Comparison of ENCODE assay signal across 8 cellular contexts in the genomic region with DNA sequence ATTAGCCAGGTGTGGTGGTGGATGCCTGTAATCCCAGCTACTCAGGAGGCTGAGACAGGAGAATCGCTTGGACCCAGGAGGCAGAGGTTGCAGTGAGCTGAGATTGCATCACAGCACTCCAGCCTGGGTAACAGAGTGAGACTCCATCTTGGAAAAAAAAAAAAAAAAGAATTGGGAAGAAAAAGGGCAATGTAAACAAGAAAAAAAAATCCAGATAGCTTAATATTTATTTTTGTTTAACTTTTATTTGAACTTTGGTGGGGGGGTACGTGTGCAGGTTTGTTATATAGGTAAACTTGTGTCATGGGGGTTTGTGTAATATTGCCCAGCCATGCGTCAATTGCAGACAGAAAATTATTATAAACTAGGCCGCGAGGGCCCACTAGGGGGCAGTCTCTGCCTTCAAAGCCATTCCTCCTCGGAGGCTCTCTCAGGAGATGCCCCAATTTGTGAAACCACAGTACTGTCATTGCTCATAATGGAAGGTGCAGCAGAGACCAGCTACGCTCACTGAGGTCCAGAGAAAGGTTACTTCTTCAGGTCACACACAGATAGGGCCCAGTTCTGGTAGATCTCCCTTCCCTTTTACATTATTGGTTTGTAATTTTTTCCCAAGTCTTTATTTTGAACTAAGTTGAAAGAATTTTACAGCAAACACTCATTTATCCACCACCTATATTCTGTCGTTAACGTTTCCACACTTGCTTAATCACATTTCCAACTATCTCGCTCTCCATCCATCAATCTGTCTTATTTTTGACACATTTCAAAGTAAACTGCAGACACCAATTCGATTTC.
DNase-seq lines count a peak whose midpoint lies in the region; ATAC-seq, FAIRE-seq and TF ChIP-seq lines count a peak whose summit lies in the region.

No MANE protein-coding gene starts in this region.

- BruUV-seq in GM12878 (replicated peaks; lab: Mats Ljungman, UMichigan), result TSS peak; percentile 29

- H4K20me1 ChIP-seq in GM12878 (ENCODE audit: control insufficient read depth, insufficient read depth), result peaks cover 3% of the 10 kb centered on the region; the same call in 1 of the 2 replicates

- peak; percentile 77 for TF ChIP-seq RAD21 in GM12878 (IDR thresholded peaks at IDR 0.05; ENCODE audit: insufficient read depth, low read depth, low read length)

- H3K79me2 ChIP-seq in GM12878 (ENCODE audit: control insufficient read depth, insufficient read depth, low read length), result no peaks in the 10 kb centered on the region

- SMC1A ChIA-PET in GM12878 (lab: Charles Lee; ENCODE audit: uncharacterized antibody, unreplicated experiment), result interaction anchor here (0.9 to 3.7 kb wide), 5 partner anchors 18 to 463 kb away, joined by 3 to 13 read pairs (median 3); no protein-coding TSS in a partner anchor

- no peak for TF ChIP-seq EP300 in GM12878 (IDR thresholded peaks at IDR 0.05; ENCODE audit: borderline replicate concordance in 1 of 2, control insufficient read depth in 1 of 2, low read depth in 2 of 2, low read length in 2 of 2)

- H3K9me3 ChIP-seq in CD8-positive, alpha-beta T cell (ENCODE audit: low read length), result no peaks in the 10 kb centered on the region
- no peaks in the 10 kb centered on the region for H3K9me3 ChIP-seq in GM12878 (replicated peaks; ENCODE audit: control insufficient read depth, insufficient read depth, low read length)

- in situ Hi-C loops in GM12878 (cut with MboI), result loop anchor here (5.0 kb wide), 2 partner anchors 210 to 465 kb away; no protein-coding TSS in a partner anchor

- TF ChIP-seq POLR2A in GM12878 (IDR thresholded peaks at IDR 0.05; ENCODE audit: low read depth, low read length), result no peak

- no peaks in the 10 kb centered on the region for H3K4me1 ChIP-seq in CD8-positive, alpha-beta T cell (ENCODE audit: insufficient read depth, low read length)
- no peaks in the 10 kb centered on the region for H3K4me1 ChIP-seq in GM12878 (ENCODE audit: control insufficient read depth, insufficient read depth, low read length)

- H3K9me3 Mint-ChIP-seq in CD8-positive, alpha-beta T cell, result no peaks in the 10 kb centered on the region
- H3K9me3 Mint-ChIP-seq in immature natural killer cell, result no peaks in the 10 kb centered on the region

- H2AFZ ChIP-seq in GM12878 (ENCODE audit: control insufficient read depth, low read depth, low read length), result no peak overlapping the region

- H3K4me3 Mint-ChIP-seq in CD8-positive, alpha-beta T cell, result no peak overlapping the region
- no peak overlapping the region for H3K4me3 Mint-ChIP-seq in immature natural killer cell

- FAIRE-seq in TTC549 (lab: Jason Lieb, UNC) (peak; percentile 28), GM12878 (lab: Jason Lieb, UNC) (peak; percentile 86)

- WGBS in GM12878 (ENCODE audit: insufficient coverage, insufficient replicate concordance, low lambda C conversion rate, missing lambda C conversion rate), result 37% methylated on average over 11 of the region's 11 CpGs

- H3K9ac ChIP-seq in GM12878 (ENCODE audit: control insufficient read depth, insufficient read depth, low read length), result no peak overlapping the region

- no peak overlapping the region for H3K4me2 ChIP-seq in GM12878 (ENCODE audit: control insufficient read depth, insufficient read depth)

- peaks cover 54% of the 10 kb centered on the region for H3K36me3 Mint-ChIP-seq in CD8-positive, alpha-beta T cell
- H3K36me3 Mint-ChIP-seq in immature natural killer cell, result peaks cover 10 to 18% (median 16%) of the 10 kb centered on the region in 3 donors

- RAD21 ChIA-PET in GM12878 (lab: Charles Lee; ENCODE audit: unreplicated experiment), result interaction anchor here (0.7 to 1.6 kb wide), 5 partner anchors 29 to 463 kb away, joined by 3 to 12 read pairs (median 4); no protein-coding TSS in a partner anchor

- TF ChIP-seq CTCF in CD8-positive, alpha-beta T cell (IDR thresholded peaks at IDR 0.05), result peak; percentile 67
- TF ChIP-seq CTCF in GM12878 (IDR thresholded peaks at IDR 0.05 in 2 of 3, conservative IDR thresholded peaks at IDR 0.05 in 1 of 3; ENCODE audit: control insufficient read depth in 2 of 3, extremely low read depth in 1 of 3, insufficient read depth in 1 of 3, low read depth in 3 of 3, low read length in 3 of 3), result peak; percentile 64 to 80 (median 72)

- intact Hi-C loops in CD8-positive, alpha-beta T cell (cut with DNase I, micrococcal nuclease), result loop anchor here (1.0 to 5.0 kb wide), 4 partner anchors 140 to 475 kb away; no protein-coding TSS in a partner anchor
- intact Hi-C loops in GM12878 (cut with micrococcal nuclease; ENCODE audit: unreplicated experiment), result loop anchor here (2.0 to 5.0 kb wide), 2 partner anchors 210 to 463 kb away; no protein-coding TSS in a partner anchor

- DNase-seq in CD8-positive, alpha-beta T cell, result peak; percentile 53 to 83 (median 70)
- DNase-seq in NCI-H1694 treated with DMSO at 0.1 percent for 48 hours (lab: John Stamatoyannopoulos, UW), result peak; percentile 2
- DNase-seq in GM12878 (ENCODE audit: low read depth, low spot score), result peak; percentile 45
- DNase-seq in immature natural killer cell, result peak; percentile 65 to 79 (median 72)
- peak; percentile 36 to 73 for DNase-seq in stimulated activated CD4-positive, alpha-beta T cell treated with anti-CD3 and anti-CD28 coated beads, Interleukin-1b, Interleukin-23, amount 100 ng/mL, for 1 hour (ENCODE audit: low read depth in 2 of 2)

- no peaks in the 10 kb centered on the region for H3K36me3 ChIP-seq in CD8-positive, alpha-beta T cell (ENCODE audit: insufficient read depth, low read length)
- peaks cover 14 to 26% of the 10 kb centered on the region in 2 experiments for H3K36me3 ChIP-seq in GM12878 (ENCODE audit: control insufficient read depth in 2 of 2, insufficient read depth in 2 of 2, low read length in 1 of 2)

- POLR2A ChIA-PET in CD8-positive, alpha-beta T cell (lab: Charles Lee), result interaction anchor here (0.6 to 0.7 kb wide), 2 partner anchors 165 to 230 kb away, joined by 3 read pairs; no protein-coding TSS in a partner anchor
- POLR2A ChIA-PET in GM12878 (lab: Charles Lee), result interaction anchor here (0.6 kb wide), 1 partner anchor 246 kb away, joined by 4 read pairs; no protein-coding TSS in a partner anchor

- H3K27ac ChIP-seq in CD8-positive, alpha-beta T cell (ENCODE audit: low read depth, low read length), result no peak overlapping the region
- no peak overlapping the region for H3K27ac ChIP-seq in GM12878 (ENCODE audit: control insufficient read depth, insufficient read depth)

- H3K27me3 ChIP-seq in CD8-positive, alpha-beta T cell (ENCODE audit: insufficient read depth, low read length), result no peaks in the 10 kb centered on the region
- no peaks in the 10 kb centered on the region for H3K27me3 ChIP-seq in GM12878 (replicated peaks in 1 of 2; ENCODE audit: control insufficient read depth in 2 of 2, insufficient read depth in 2 of 2, low read length in 1 of 2)

- CTCF ChIA-PET in CD8-positive, alpha-beta T cell (lab: Charles Lee), result interaction anchor here (0.6 to 7.0 kb wide), 37 partner anchors 9 to 502 kb away, joined by 3 to 61 read pairs (median 4); a partner anchor contains a TSS
- CTCF ChIA-PET in GM12878 (lab: Yijun Ruan, JAX), result interaction anchor here (0.6 to 2.7 kb wide), 25 partner anchors 10 to 463 kb away, joined by 3 to 22 read pairs (median 4); no protein-coding TSS in a partner anchor

- peak; percentile 79 for ATAC-seq in CD8-positive, alpha-beta T cell
- ATAC-seq in GM21529 (IDR thresholded peaks at IDR 0.05; ENCODE audit: unreplicated experiment) (peak; percentile 61), GM12878 (peak; percentile 98), GM18498 (IDR thresholded peaks at IDR 0.05; ENCODE audit: unreplicated experiment) (no peak)

- no peak overlapping the region for H3K27ac Mint-ChIP-seq in CD8-positive, alpha-beta T cell
- peak overlapping the region in 2 of 6 donors; percentile 32 to 81 for H3K27ac Mint-ChIP-seq in immature natural killer cell

- H3K27me3 Mint-ChIP-seq in CD8-positive, alpha-beta T cell (ENCODE audit: low read depth), result no peaks in the 10 kb centered on the region
- H3K27me3 Mint-ChIP-seq in immature natural killer cell (ENCODE audit: low read depth in 3 of 3), result peaks cover 0 to 3% (median 2%) of the 10 kb centered on the region in 3 donors

- peaks cover 9% of the 10 kb centered on the region for H3K4me1 Mint-ChIP-seq in CD8-positive, alpha-beta T cell (ENCODE audit: low read depth)
- peaks cover 18 to 60% of the 10 kb centered on the region in 2 donors for H3K4me1 Mint-ChIP-seq in immature natural killer cell

- H3K4me3 ChIP-seq in CD8-positive, alpha-beta T cell (ENCODE audit: low read depth, low read length), result no peak overlapping the region
- H3K4me3 ChIP-seq in GM12878, result no peak overlapping the region

TF ChIP-seq in GM12878, 131 proteins besides CTCF, POLR2A, EP300 and RAD21 (continues in another document):
- TF ChIP-seq YY1 (IDR thresholded peaks at IDR 0.05; ENCODE audit: low read depth, low read length) (peak; percentile 81), SREBF2 (IDR thresholded peaks at IDR 0.05; ENCODE audit: low read length) (no peak), JUND (IDR thresholded peaks at IDR 0.05; ENCODE audit: low read depth, low read length) (no peak), GATAD2B (conservative IDR thresholded peaks at IDR 0.05; ENCODE audit: low read depth) (no peak)
- TF ChIP-seq, protein P1, sequence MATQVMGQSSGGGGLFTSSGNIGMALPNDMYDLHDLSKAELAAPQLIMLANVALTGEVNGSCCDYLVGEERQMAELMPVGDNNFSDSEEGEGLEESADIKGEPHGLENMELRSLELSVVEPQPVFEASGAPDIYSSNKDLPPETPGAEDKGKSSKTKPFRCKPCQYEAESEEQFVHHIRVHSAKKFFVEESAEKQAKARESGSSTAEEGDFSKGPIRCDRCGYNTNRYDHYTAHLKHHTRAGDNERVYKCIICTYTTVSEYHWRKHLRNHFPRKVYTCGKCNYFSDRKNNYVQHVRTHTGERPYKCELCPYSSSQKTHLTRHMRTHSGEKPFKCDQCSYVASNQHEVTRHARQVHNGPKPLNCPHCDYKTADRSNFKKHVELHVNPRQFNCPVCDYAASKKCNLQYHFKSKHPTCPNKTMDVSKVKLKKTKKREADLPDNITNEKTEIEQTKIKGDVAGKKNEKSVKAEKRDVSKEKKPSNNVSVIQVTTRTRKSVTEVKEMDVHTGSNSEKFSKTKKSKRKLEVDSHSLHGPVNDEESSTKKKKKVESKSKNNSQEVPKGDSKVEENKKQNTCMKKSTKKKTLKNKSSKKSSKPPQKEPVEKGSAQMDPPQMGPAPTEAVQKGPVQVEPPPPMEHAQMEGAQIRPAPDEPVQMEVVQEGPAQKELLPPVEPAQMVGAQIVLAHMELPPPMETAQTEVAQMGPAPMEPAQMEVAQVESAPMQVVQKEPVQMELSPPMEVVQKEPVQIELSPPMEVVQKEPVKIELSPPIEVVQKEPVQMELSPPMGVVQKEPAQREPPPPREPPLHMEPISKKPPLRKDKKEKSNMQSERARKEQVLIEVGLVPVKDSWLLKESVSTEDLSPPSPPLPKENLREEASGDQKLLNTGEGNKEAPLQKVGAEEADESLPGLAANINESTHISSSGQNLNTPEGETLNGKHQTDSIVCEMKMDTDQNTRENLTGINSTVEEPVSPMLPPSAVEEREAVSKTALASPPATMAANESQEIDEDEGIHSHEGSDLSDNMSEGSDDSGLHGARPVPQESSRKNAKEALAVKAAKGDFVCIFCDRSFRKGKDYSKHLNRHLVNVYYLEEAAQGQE (IDR thresholded peaks at IDR 0.05; ENCODE audit: low read depth, low read length), result no peak

Comparison
In these comparisons a context has a peak if more than half of its experiments do, and no peak if none do; other contexts are left out.
1. DNase-seq: peak in every context shown above with its lines; median percentile 72 in immature natural killer cell; 70 in CD8-positive, alpha-beta T cell; 54 in stimulated activated CD4-positive, alpha-beta T cell treated with anti-CD3 and anti-CD28 coated beads, Interleukin-1b, Interleukin-23, amount 100 ng/mL, for 1 hour; 45 in GM12878; 2 in NCI-H1694 treated with DMSO at 0.1 percent for 48 hours.